In genomic region chr20:49091104-49091503, GRCh38 we compare ENCODE assay signal across 1 cellular context.
TF ChIP-seq lines count a peak whose summit lies in the region.

No MANE protein-coding gene starts in this region.

TF ChIP-seq in HepG2, 621 proteins besides CTCF, POLR2A, EP300 and RAD21:
- no peak for TF ChIP-seq PRMT3 (CRISPR knock-in tag; IDR thresholded peaks at IDR 0.05; ENCODE audit: borderline replicate concordance, low read depth)
- no peak for TF ChIP-seq ZNF263 (CRISPR knock-in tag; IDR thresholded peaks at IDR 0.05)
- TF ChIP-seq ZNF460 (CRISPR knock-in tag; IDR thresholded peaks at IDR 0.05; ENCODE audit: borderline replicate concordance) = 0 out of 2 replicates have a peak, but pooled peaks have one; percentile 13
- TF ChIP-seq ZNF33A (CRISPR knock-in tag; IDR thresholded peaks at IDR 0.05; ENCODE audit: borderline replicate concordance) = no peak
- TF ChIP-seq NFKB2 (CRISPR knock-in tag; IDR thresholded peaks at IDR 0.05; ENCODE audit: borderline replicate concordance) = 0 out of 2 replicates have a peak, but pooled peaks have one; percentile 28
- no peak for TF ChIP-seq ZNF510 (CRISPR knock-in tag; IDR thresholded peaks at IDR 0.05; ENCODE audit: low read depth)
- 0 out of 2 replicates have a peak, but pooled peaks have one; percentile 55 for TF ChIP-seq ZNF670 (CRISPR knock-in tag; IDR thresholded peaks at IDR 0.05; ENCODE audit: borderline replicate concordance)
- 0 out of 2 replicates have a peak, but pooled peaks have one; percentile 63 for TF ChIP-seq ZFP82 (CRISPR knock-in tag; IDR thresholded peaks at IDR 0.05; ENCODE audit: borderline replicate concordance)
- TF ChIP-seq NRL (CRISPR knock-in tag; IDR thresholded peaks at IDR 0.05; ENCODE audit: borderline replicate concordance) = peak; percentile 23; the same call in 1 of the 2 replicates
- TF ChIP-seq ZKSCAN1 (IDR thresholded peaks at IDR 0.05; ENCODE audit: low read length) = no peak
- 0 out of 2 replicates have a peak, but pooled peaks have one; percentile 55 for TF ChIP-seq ZNF850 (CRISPR knock-in tag; conservative IDR thresholded peaks at IDR 0.05)
